ENCODE assay signal across 21 cellular contexts in the genomic region with DNA sequence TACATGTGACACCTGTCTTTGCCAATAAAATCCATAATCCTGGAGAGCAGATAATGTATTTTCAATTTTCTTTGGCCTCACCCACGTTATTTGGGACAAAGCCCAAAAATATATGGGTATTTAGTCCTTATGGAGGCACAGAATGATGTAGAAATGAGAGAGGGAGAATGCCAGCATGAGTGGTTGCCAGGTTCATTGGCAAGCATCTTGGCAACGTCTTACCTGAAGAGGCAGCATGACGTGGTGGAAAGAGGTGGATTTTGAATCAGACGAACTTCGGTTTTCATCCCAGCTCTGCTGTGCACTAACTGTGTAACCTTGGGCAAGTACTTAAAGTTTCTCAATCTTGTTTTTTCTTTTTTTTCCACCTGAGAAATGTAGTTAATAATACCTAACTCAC.
DNase-seq lines count a peak whose midpoint lies in the region; ATAC-seq lines count a peak whose summit lies in the region.
"Had no signal": no experiment of that assay in that cellular context is flagged by ENCODE, and none has a peak within 500 bp of the region (broad histone marks: within the 10 kb centered on the region; RNA-seq: fewer than 3 reads in every experiment).

No MANE protein-coding gene starts in this region.

- peak overlapping the region; percentile 29 for H3K27ac ChIP-seq in epithelial cell of prostate
- H3K27ac ChIP-seq: 22Rv1; BLaER1 treated with 17β-estradiol and CSF1 and Interleukin-3, amounts not matched to agents 10 nM and 100 nM had no signal

- no peak for ATAC-seq in GM19467 (IDR thresholded peaks at IDR 0.05; ENCODE audit: unreplicated experiment)
- ATAC-seq: GM23338, HCT116 had no signal

- DNase-seq in NCI-H748 (lab: John Stamatoyannopoulos, UW; ENCODE audit: unreplicated experiment) (peak; percentile 67), NCI-H748 treated with DMSO at 0.1 percent for 48 hours (lab: John Stamatoyannopoulos, UW) (no peak), NCI-H774 (lab: John Stamatoyannopoulos, UW) (peak; percentile 10), epithelial cell of prostate (ENCODE audit: low read depth, low spot score) (no peak), pons (ENCODE audit: low spot score) (peak; percentile 3), OCI-M1 (lab: John Stamatoyannopoulos, UW) (no peak), DMS114 treated with DMSO at 0.1 percent for 48 hours (lab: John Stamatoyannopoulos, UW; ENCODE audit: unreplicated experiment) (no peak)
- DNase-seq: ACHN; AML-193; BE2C; CD4-positive, alpha-beta T cell; CD8-positive, alpha-beta memory T cell; DMS 273 treated with DMSO at 0.1 percent for 48 hours; DMS53; DND-41; H9 had no signal

Comparison
In these comparisons a context has a peak if more than half of its experiments do, and no peak if none do; other contexts are left out.
1. DNase-seq: peak in NCI-H748 (single experiment), NCI-H774 (single experiment) and pons (single experiment); none in NCI-H748 treated with DMSO at 0.1 percent for 48 hours (single experiment), epithelial cell of prostate (single experiment), OCI-M1 (single experiment) and DMS114 treated with DMSO at 0.1 percent for 48 hours (single experiment).